19 cellular contexts compared by ENCODE assay signal in the genomic region with DNA sequence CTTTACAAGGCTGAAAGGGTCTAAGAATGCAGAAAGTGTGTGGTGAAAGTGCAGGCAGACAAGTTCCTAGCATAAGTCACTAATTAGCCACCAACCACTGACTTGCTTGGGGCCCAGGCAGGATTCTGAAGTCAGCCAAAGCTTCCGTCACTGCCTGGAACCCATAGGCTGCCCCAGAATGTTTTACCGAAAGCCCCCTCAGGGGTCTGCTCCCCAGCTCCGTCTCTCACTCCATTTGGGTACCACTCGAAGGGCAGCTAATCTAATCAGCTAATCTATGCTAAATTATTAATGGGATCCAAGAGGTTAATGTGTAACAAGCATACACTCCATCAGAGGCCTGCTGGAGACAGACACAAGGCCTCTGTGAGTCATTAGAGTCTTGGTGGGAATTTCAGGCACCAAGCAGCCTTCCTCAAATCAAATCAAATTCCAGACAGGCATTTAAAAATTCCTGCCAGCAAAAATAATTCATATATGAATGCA. TPM values are rescaled to one million over a fixed set of nuclear protein-coding genes. Genes with fewer than 3 reads are reported as not detected.
DNase-seq lines count a peak whose midpoint lies in the region; ATAC-seq and TF ChIP-seq lines count a peak whose summit lies in the region.
"Had no signal": no experiment of that assay in that cellular context is flagged by ENCODE, and none has a peak within 500 bp of the region (broad histone marks: within the 10 kb centered on the region; RNA-seq: fewer than 3 reads in every experiment).

No MANE protein-coding gene starts in this region.

- H3K27ac ChIP-seq in sigmoid colon, result peak overlapping the region; percentile 14 to 61 (median 56)
- H3K27ac ChIP-seq: BLaER1, parathyroid adenoma had no signal

- no peaks in the 10 kb centered on the region for H3K27me3 ChIP-seq in sigmoid colon
- H3K27me3 ChIP-seq: BLaER1 had no signal

- no peaks in the 10 kb centered on the region for H3K36me3 Mint-ChIP-seq in activated CD4-positive, alpha-beta memory T cell treated with anti-CD3 and anti-CD28 coated beads for 36 hours

- H3K27ac Mint-ChIP-seq in activated CD4-positive, alpha-beta memory T cell treated with anti-CD3 and anti-CD28 coated beads for 36 hours, result no peak overlapping the region

- no peaks in the 10 kb centered on the region for H3K9me3 ChIP-seq in sigmoid colon
- H3K9me3 ChIP-seq: BLaER1 had no signal

- no peak overlapping the region for H3K4me3 Mint-ChIP-seq in activated CD4-positive, alpha-beta memory T cell treated with anti-CD3 and anti-CD28 coated beads for 36 hours

- no peak for TF ChIP-seq POLR2A in sigmoid colon (IDR thresholded peaks at IDR 0.05)

- no peaks in the 10 kb centered on the region for H3K27me3 Mint-ChIP-seq in activated CD4-positive, alpha-beta memory T cell treated with anti-CD3 and anti-CD28 coated beads for 36 hours

- intact Hi-C loops in sigmoid colon (cut with DNase I), result no loop called here
- intact Hi-C loops in left colon (cut with DNase I, micrococcal nuclease), result no loop called here
- intact Hi-C loops in activated CD4-positive, alpha-beta memory T cell treated with anti-CD3 and anti-CD28 coated beads for 36 hours (cut with micrococcal nuclease), result no loop called here

- ATAC-seq in GM21360 (IDR thresholded peaks at IDR 0.05; ENCODE audit: unreplicated experiment) (no peak), left colon (no peak)

- CTCF ChIA-PET in activated CD4-positive, alpha-beta memory T cell treated with anti-CD3 and anti-CD28 coated beads for 36 hours (lab: Charles Lee), result no interaction called here

- no peak for TF ChIP-seq CTCF in sigmoid colon (IDR thresholded peaks at IDR 0.05)

- H3K36me3 ChIP-seq in sigmoid colon, result peaks cover 0 to 7% (median under 1%) of the 10 kb centered on the region in 4 donors
- H3K36me3 ChIP-seq: BLaER1 had no signal

- peak; percentile 36 for DNase-seq in GM03348 (ENCODE audit: low spot score)
- DNase-seq in astrocyte of the hippocampus (ENCODE audit: low read depth, low spot score), result peak; percentile 92
- peak; percentile 86 for DNase-seq in kidney tubule cell (ENCODE audit: low spot score)
- no peak for DNase-seq in sigmoid colon
- no peak for DNase-seq in left colon
- DNase-seq in NCI-H526 treated with DMSO at 0.1 percent for 48 hours (lab: John Stamatoyannopoulos, UW), result no peak
- no peak for DNase-seq in activated CD4-positive, alpha-beta memory T cell treated with anti-CD3 and anti-CD28 coated beads for 36 hours
- DNase-seq: activated CD4-positive, alpha-beta T cell treated with anti-CD3 and anti-CD28 coated beads for 4 hours; activated naive CD4-positive, alpha-beta T cell treated with Interleukin-2 at 50 U/mL for 16 hours; caudate nucleus; foreskin melanocyte; NCI-H1694; NCI-H446; SIG-M5; T-helper 9 cell had no signal

- WGBS in sigmoid colon, 2 donors, result 84 to 91% methylated on average over 4 of the region's 4 CpGs

- H3K4me1 Mint-ChIP-seq in activated CD4-positive, alpha-beta memory T cell treated with anti-CD3 and anti-CD28 coated beads for 36 hours (ENCODE audit: low read depth), result no peaks in the 10 kb centered on the region

- POLR2A ChIA-PET in activated CD4-positive, alpha-beta memory T cell treated with anti-CD3 and anti-CD28 coated beads for 36 hours (lab: Charles Lee), result no interaction called here

- H3K4me1 ChIP-seq in sigmoid colon, result peaks cover 0 to 11% (median 5%) of the 10 kb centered on the region in 4 donors
- H3K4me1 ChIP-seq: BLaER1, parathyroid adenoma had no signal

- TF ChIP-seq EP300 in sigmoid colon (IDR thresholded peaks at IDR 0.05), result no peak

- no peak overlapping the region for H3K4me3 ChIP-seq in sigmoid colon
- H3K4me3 ChIP-seq: BLaER1 had no signal

- H3K9me3 Mint-ChIP-seq in activated CD4-positive, alpha-beta memory T cell treated with anti-CD3 and anti-CD28 coated beads for 36 hours, result no peaks in the 10 kb centered on the region

RNA-seq across cellular contexts. Expression of gene ADAMTS9, which starts 13.2 kb away (rescaled TPM):
- total RNA-seq in sigmoid colon (10 to 100 TPM; 16.1 to 61.6 (median 31.6) TPM), left colon (1 to 10 TPM; 6.3 to 7.0 TPM)
- polyA plus RNA-seq in sigmoid colon, result 10 to 100 TPM in 1 of 3 donors, 1 to 10 TPM in 2; 1.2 to 15.4 (median 1.8) TPM
- not detected for total RNA-seq in activated CD4-positive, alpha-beta memory T cell treated with anti-CD3 and anti-CD28 coated beads for 36 hours
- total RNA-seq: mononuclear cell had no signal

Comparison
In these comparisons a context has a peak if more than half of its experiments do, and no peak if none do; other contexts are left out.
1. DNase-seq: peak in GM03348 (single experiment), astrocyte of the hippocampus (single experiment) and kidney tubule cell (single experiment); none in sigmoid colon (single experiment), left colon (0 of 2), NCI-H526 treated with DMSO at 0.1 percent for 48 hours (single experiment) and activated CD4-positive, alpha-beta memory T cell treated with anti-CD3 and anti-CD28 coated beads for 36 hours (single experiment).
2. RNA of gene ADAMTS9, which starts 13.2 kb away (total RNA-seq): 16.1 to 61.6 TPM in sigmoid colon and 6.3 to 7.0 TPM in left colon; not detected in activated CD4-positive, alpha-beta memory T cell treated with anti-CD3 and anti-CD28 coated beads for 36 hours; every median in the first group is over 4 times any median in the second.